Comparison of ENCODE assay signal across 14 cellular contexts in genomic region chr1:58726581-58726980, GRCh38. TPM values are rescaled to one million over a fixed set of nuclear protein-coding genes. Genes with fewer than 3 reads are reported as not detected.
DNase-seq lines count a peak whose midpoint lies in the region; ATAC-seq and TF ChIP-seq lines count a peak whose summit lies in the region.
"Had no signal": no experiment of that assay in that cellular context is flagged by ENCODE, and none has a peak within 500 bp of the region (broad histone marks: within the 10 kb centered on the region; RNA-seq: fewer than 3 reads in every experiment).

No MANE protein-coding gene starts in this region.

- TF ChIP-seq CTCF in Loucy (conservative IDR thresholded peaks at IDR 0.05; ENCODE audit: low read length) (no peak), upper lobe of right lung (IDR thresholded peaks at IDR 0.05) (no peak), mucosa of descending colon (IDR thresholded peaks at IDR 0.05) (no peak)

- H3K27ac ChIP-seq in ACC112 (ENCODE audit: low read depth, low read length), result peak overlapping the region; percentile 66
- no peak overlapping the region for H3K27ac ChIP-seq in upper lobe of right lung
- H3K27ac ChIP-seq: KMS-11, SJCRH30 had no signal

- H3K27me3 ChIP-seq in ACC112 (ENCODE audit: insufficient read depth, low read length) (no peaks in the 10 kb centered on the region), Loucy (ENCODE audit: insufficient read depth, low read length, poor library complexity, severe bottlenecking) (no peaks in the 10 kb centered on the region), upper lobe of right lung (no peaks in the 10 kb centered on the region)
- H3K27me3 ChIP-seq: SJCRH30 had no signal

- no peaks in the 10 kb centered on the region for H3K36me3 ChIP-seq in ACC112 (ENCODE audit: insufficient read depth, low read length)
- H3K36me3 ChIP-seq in Loucy (ENCODE audit: insufficient read depth, low read length), result no peaks in the 10 kb centered on the region; the same call in 1 of the 2 replicates
- H3K36me3 ChIP-seq in upper lobe of right lung, result no peaks in the 10 kb centered on the region
- no peaks in the 10 kb centered on the region for H3K36me3 ChIP-seq in mucosa of descending colon (ENCODE audit: low read depth)
- H3K36me3 ChIP-seq: SJCRH30 had no signal

- peak overlapping the region; percentile 82 for H3K4me2 ChIP-seq in Loucy (ENCODE audit: low read depth, low read length, poor library complexity, severe bottlenecking)
- H3K4me2 ChIP-seq: GM23338, KMS-11 had no signal

- H3K79me2 ChIP-seq in ACC112 (ENCODE audit: control insufficient read depth, insufficient read depth, low read length, unreplicated experiment), result no peaks in the 10 kb centered on the region
- H3K79me2 ChIP-seq in Loucy (ENCODE audit: insufficient read depth, low read length), result peaks cover 9% of the 10 kb centered on the region

- intact Hi-C loops in left cardiac atrium (cut with DNase I) (no loop called here), upper lobe of right lung (cut with DNase I) (no loop called here), mucosa of descending colon (cut with DNase I, micrococcal nuclease) (no loop called here)

- H3K9ac ChIP-seq in Loucy (ENCODE audit: low read depth, low read length, poor library complexity, severe bottlenecking), result peak overlapping the region; percentile 70
- H3K9ac ChIP-seq: KMS-11 had no signal

- H3K4me1 ChIP-seq in ACC112 (ENCODE audit: control insufficient read depth, insufficient read depth, low read length, unreplicated experiment) (peaks cover 27% of the 10 kb centered on the region), Loucy (ENCODE audit: insufficient read depth, low read length, poor library complexity, severe bottlenecking) (peaks cover 59% of the 10 kb centered on the region), upper lobe of right lung (no peaks in the 10 kb centered on the region), mucosa of descending colon (ENCODE audit: low read depth) (no peaks in the 10 kb centered on the region)

- H3K9me3 ChIP-seq in Loucy (ENCODE audit: insufficient read depth, low read depth, low read length) (no peaks in the 10 kb centered on the region), upper lobe of right lung (no peaks in the 10 kb centered on the region), mucosa of descending colon (no peaks in the 10 kb centered on the region)
- H3K9me3 ChIP-seq: SJCRH30 had no signal

- no peaks in the 10 kb centered on the region for H3K9me2 ChIP-seq in Loucy (replicated peaks; ENCODE audit: low read depth, low read length)

- DNase-seq in OCI-M2 (lab: John Stamatoyannopoulos, UW; ENCODE audit: unreplicated experiment) (no peak), left cardiac atrium (no peak), upper lobe of right lung (no peak), mucosa of descending colon (no peak)
- DNase-seq: activated CD4-positive, alpha-beta T cell treated with anti-CD3 and anti-CD28 coated beads for 4 hours; effector CD8-positive, alpha-beta T cell; NCI-H226; SJCRH30 had no signal

- 0 out of 2 replicates have a peak, but pooled peaks cover 3% of the 10 kb centered on the region for H3F3A ChIP-seq in Loucy (ENCODE audit: low read depth)

- no peaks in the 10 kb centered on the region for H4K20me1 ChIP-seq in Loucy (ENCODE audit: insufficient read depth, low read length, poor library complexity, severe bottlenecking)

- ATAC-seq in GM19043 (IDR thresholded peaks at IDR 0.05; ENCODE audit: low read depth, unreplicated experiment), result peak; percentile 71
- peak; percentile 64 for ATAC-seq in HG02870 (IDR thresholded peaks at IDR 0.05; ENCODE audit: unreplicated experiment)
- ATAC-seq in left cardiac atrium, result no peak
- ATAC-seq in upper lobe of right lung, result no peak
- no peak for ATAC-seq in mucosa of descending colon
- ATAC-seq: GM23338 had no signal

- H2AFZ ChIP-seq in ACC112 (ENCODE audit: low read length, unreplicated experiment) (no peak overlapping the region), Loucy (ENCODE audit: low read length) (no peak overlapping the region)

- H3K4me3 ChIP-seq in ACC112 (ENCODE audit: low read depth, low read length) (no peak overlapping the region), Loucy (ENCODE audit: low read length, poor library complexity, severe bottlenecking) (peak overlapping the region; percentile 57), upper lobe of right lung (no peak overlapping the region), mucosa of descending colon (no peak overlapping the region)
- H3K4me3 ChIP-seq: GM23338, SJCRH30 had no signal

RNA-seq across cellular contexts. Expression of gene MYSM1, which starts 26.7 kb away (rescaled TPM):
- total RNA-seq in left cardiac atrium, result 10 to 100 TPM; 19.0 to 28.5 TPM
- 40.2 TPM for total RNA-seq in upper lobe of right lung
- 10 to 100 TPM; 40.8 to 51.7 (median 42.5) TPM for total RNA-seq in mucosa of descending colon

RNA-seq across cellular contexts. Expression of gene JUN, which starts 57.3 kb away (rescaled TPM):
- 10 to 100 TPM; 67.6 to 78.0 TPM for total RNA-seq in left cardiac atrium
- 112 TPM for total RNA-seq in upper lobe of right lung
- total RNA-seq in mucosa of descending colon, result 100 to 1,000 TPM; 138 to 303 (median 153) TPM

Comparison
In these comparisons a context has a peak if more than half of its experiments do, and no peak if none do; other contexts are left out.
1. ATAC-seq: peak in GM19043 (single experiment) and HG02870 (single experiment); none in left cardiac atrium (0 of 2), upper lobe of right lung (single experiment) and mucosa of descending colon (single experiment).